In the genomic region with DNA sequence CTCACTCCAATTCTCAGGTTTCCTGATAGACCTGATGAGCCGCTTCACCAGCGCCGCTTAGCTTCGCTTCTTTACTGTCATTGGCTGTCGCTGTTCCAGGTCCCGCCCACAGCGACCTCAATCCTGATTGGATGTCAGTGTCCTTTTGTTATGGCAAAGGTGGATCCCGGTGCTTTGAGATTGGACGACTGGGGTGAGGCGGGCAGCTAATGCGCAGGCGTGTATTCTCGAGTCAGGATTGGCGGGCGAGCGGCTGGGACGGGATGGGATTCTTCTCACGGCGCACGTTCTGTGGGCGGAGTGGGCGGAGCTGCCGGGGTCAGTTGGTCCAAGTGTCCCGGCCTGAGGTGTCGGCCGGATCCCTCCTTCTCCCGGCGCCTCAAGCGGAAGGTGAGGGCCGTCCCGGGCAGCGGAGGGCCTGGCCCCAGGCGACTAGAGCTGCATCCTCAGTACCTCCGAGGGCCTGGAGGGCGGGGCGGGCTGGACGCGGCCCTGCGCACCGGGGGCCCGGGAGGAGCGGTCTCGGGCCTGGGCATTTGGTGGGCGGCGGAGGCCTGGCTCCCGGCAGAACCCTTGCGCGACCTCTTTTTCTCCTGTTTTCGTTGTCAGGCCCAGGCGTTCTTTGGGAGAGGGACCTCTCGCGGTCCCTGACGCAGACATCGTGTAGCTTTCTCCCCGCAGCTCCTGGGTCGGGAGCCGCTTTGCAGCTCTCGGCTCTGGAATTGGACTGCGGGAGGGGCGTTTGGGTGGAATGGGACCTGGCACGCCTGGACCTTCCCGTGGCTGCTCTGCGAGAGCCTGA, we compare ENCODE assay signal across 8 cellular contexts. TPM values are rescaled to one million over a fixed set of nuclear protein-coding genes. Genes with fewer than 3 reads are reported as not detected.
DNase-seq lines count a peak whose midpoint lies in the region; ATAC-seq and TF ChIP-seq lines count a peak whose summit lies in the region.

SCOC (plus strand) TSS at position 319 of the 802 bp plus-strand sequence. CDS start 5,525 bp downstream, outside the sequence.

- H3K27me3 Mint-ChIP-seq in activated T-cell treated with anti-CD3 and anti-CD28 coated beads, Interleukin-2, amount 50 U/mL, for 72 hours (ENCODE audit: low read depth): no peaks in the 10 kb centered on the region

- 1% methylated on average over 18 of the region's 63 CpGs for WGBS in esophagus muscularis mucosa

- intact Hi-C loops in esophagus muscularis mucosa (cut with DNase I): loop anchor here (5.0 to 10.0 kb wide), 2 partner anchors 154 to 761 kb away; partner anchors contain the start of gene RNF150

- no peak for TF ChIP-seq CTCF in esophagus muscularis mucosa (IDR thresholded peaks at IDR 0.05)

- H3K4me3 Mint-ChIP-seq in activated T-cell treated with anti-CD3 and anti-CD28 coated beads, Interleukin-2, amount 50 U/mL, for 72 hours: no peak within 1 kb of the TSS

- peaks cover 45% of the 10 kb centered on the region for H3K4me1 Mint-ChIP-seq in activated T-cell treated with anti-CD3 and anti-CD28 coated beads, Interleukin-2, amount 50 U/mL, for 72 hours (ENCODE audit: low read depth)

- H3K4me3 ChIP-seq in esophagus muscularis mucosa (peak within 1 kb of the TSS; percentile 82 to 97 (median 86)), muscle layer of duodenum (ENCODE audit: low read depth in 1 of 2, low read length in 2 of 2) (peak within 1 kb of the TSS; percentile 85 to 94)

- no peaks in the 10 kb centered on the region for H3K27me3 ChIP-seq in esophagus muscularis mucosa
- no peaks in the 10 kb centered on the region for H3K27me3 ChIP-seq in muscle layer of duodenum (ENCODE audit: low read depth, low read length)

- no peak for TF ChIP-seq EP300 in esophagus muscularis mucosa (IDR thresholded peaks at IDR 0.05)

- H3K4me1 ChIP-seq in esophagus muscularis mucosa (peaks cover 18 to 48% (median 45%) of the 10 kb centered on the region in 4 donors), muscle layer of duodenum (ENCODE audit: control insufficient read depth in 1 of 2, insufficient read depth in 2 of 2, low read length in 2 of 2) (peaks cover 5 to 36% of the 10 kb centered on the region in 2 donors)

- in situ Hi-C loops in KBM-7 (cut with MboI; ENCODE audit: low pct_unique_long_range_greater_than_20kb, low sequenced_read_pairs): loop anchor here (25.0 kb wide), 2 partner anchors 239 to 489 kb away; no protein-coding TSS in a partner anchor

- peak; percentile 93 for DNase-seq in DMS153 treated with DMSO at 0.1 percent for 48 hours (lab: John Stamatoyannopoulos, UW; ENCODE audit: unreplicated experiment)
- peak; percentile 99 for DNase-seq in KBM-7
- peak; percentile 95 to 99 for DNase-seq in activated T-cell treated with anti-CD3 and anti-CD28 coated beads, Interleukin-2, amount 50 U/mL, for 72 hours
- DNase-seq in esophagus muscularis mucosa (ENCODE audit: extremely low spot score): peak; percentile 100
- DNase-seq in stimulated activated CD8-positive, alpha-beta memory T cell treated with anti-CD3 and anti-CD28 coated beads, Interleukin-7, amount 100 ng/mL, for 4 hours (ENCODE audit: low read depth in 2 of 2): peak; percentile 94 to 97

- H3K36me3 ChIP-seq in esophagus muscularis mucosa: no peaks in the 10 kb centered on the region
- no peaks in the 10 kb centered on the region for H3K36me3 ChIP-seq in muscle layer of duodenum (ENCODE audit: control insufficient read depth in 1 of 2, insufficient read depth in 2 of 2, low read length in 2 of 2)

- H3K27ac Mint-ChIP-seq in activated T-cell treated with anti-CD3 and anti-CD28 coated beads, Interleukin-2, amount 50 U/mL, for 72 hours: peak within 1 kb of the TSS; percentile 65

- H3K27ac ChIP-seq in esophagus muscularis mucosa (replicated peaks in 1 of 4): peak within 1 kb of the TSS; percentile 91 to 98 (median 95)
- peak within 1 kb of the TSS; percentile 84 for H3K27ac ChIP-seq in muscle layer of duodenum (ENCODE audit: low read length)

- no peaks in the 10 kb centered on the region for H3K9me3 ChIP-seq in esophagus muscularis mucosa
- H3K9me3 ChIP-seq in muscle layer of duodenum (ENCODE audit: control insufficient read depth in 1 of 2, low read length in 2 of 2): no peaks in the 10 kb centered on the region

- no peaks in the 10 kb centered on the region for H3K9me3 Mint-ChIP-seq in activated T-cell treated with anti-CD3 and anti-CD28 coated beads, Interleukin-2, amount 50 U/mL, for 72 hours

- no peak for TF ChIP-seq POLR2A in esophagus muscularis mucosa (IDR thresholded peaks at IDR 0.05; ENCODE audit: low read depth)

- no peaks in the 10 kb centered on the region for H3K36me3 Mint-ChIP-seq in activated T-cell treated with anti-CD3 and anti-CD28 coated beads, Interleukin-2, amount 50 U/mL, for 72 hours (ENCODE audit: insufficient read depth in 2 of 2)

- ATAC-seq in GM21717 (IDR thresholded peaks at IDR 0.05; ENCODE audit: unreplicated experiment): peak; percentile 96
- peak; percentile 93 to 94 for ATAC-seq in activated T-cell treated with anti-CD3 and anti-CD28 coated beads, Interleukin-2, amount 50 U/mL, for 72 hours (replicated peaks in 1 of 2)

TF ChIP-seq in PFSK-1, 5 proteins besides CTCF, POLR2A, EP300 and RAD21:
- TF ChIP-seq SIN3A (IDR thresholded peaks at IDR 0.05; ENCODE audit: borderline replicate concordance, insufficient read depth, low read length) (0 out of 2 replicates have a peak, but pooled peaks have one; percentile 11), TAF1 (IDR thresholded peaks at IDR 0.05; ENCODE audit: borderline replicate concordance, insufficient read depth, low read length) (peak; percentile 85; the same call in 1 of the 2 replicates), FOXP2 (optimal IDR thresholded peaks at IDR 0.05; ENCODE audit: borderline replicate concordance, extremely low read depth, extremely low read length, insufficient read depth) (no peak), POLR2AphosphoS5 (IDR thresholded peaks at IDR 0.05; ENCODE audit: low read depth, low read length) (0 out of 2 replicates have a peak, but pooled peaks have one; percentile 51)
- TF ChIP-seq, protein P1, sequence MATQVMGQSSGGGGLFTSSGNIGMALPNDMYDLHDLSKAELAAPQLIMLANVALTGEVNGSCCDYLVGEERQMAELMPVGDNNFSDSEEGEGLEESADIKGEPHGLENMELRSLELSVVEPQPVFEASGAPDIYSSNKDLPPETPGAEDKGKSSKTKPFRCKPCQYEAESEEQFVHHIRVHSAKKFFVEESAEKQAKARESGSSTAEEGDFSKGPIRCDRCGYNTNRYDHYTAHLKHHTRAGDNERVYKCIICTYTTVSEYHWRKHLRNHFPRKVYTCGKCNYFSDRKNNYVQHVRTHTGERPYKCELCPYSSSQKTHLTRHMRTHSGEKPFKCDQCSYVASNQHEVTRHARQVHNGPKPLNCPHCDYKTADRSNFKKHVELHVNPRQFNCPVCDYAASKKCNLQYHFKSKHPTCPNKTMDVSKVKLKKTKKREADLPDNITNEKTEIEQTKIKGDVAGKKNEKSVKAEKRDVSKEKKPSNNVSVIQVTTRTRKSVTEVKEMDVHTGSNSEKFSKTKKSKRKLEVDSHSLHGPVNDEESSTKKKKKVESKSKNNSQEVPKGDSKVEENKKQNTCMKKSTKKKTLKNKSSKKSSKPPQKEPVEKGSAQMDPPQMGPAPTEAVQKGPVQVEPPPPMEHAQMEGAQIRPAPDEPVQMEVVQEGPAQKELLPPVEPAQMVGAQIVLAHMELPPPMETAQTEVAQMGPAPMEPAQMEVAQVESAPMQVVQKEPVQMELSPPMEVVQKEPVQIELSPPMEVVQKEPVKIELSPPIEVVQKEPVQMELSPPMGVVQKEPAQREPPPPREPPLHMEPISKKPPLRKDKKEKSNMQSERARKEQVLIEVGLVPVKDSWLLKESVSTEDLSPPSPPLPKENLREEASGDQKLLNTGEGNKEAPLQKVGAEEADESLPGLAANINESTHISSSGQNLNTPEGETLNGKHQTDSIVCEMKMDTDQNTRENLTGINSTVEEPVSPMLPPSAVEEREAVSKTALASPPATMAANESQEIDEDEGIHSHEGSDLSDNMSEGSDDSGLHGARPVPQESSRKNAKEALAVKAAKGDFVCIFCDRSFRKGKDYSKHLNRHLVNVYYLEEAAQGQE (IDR thresholded peaks at IDR 0.05; ENCODE audit: insufficient read depth in 1 of 2, low read depth in 2 of 2, low read length in 2 of 2): no peak

RNA-seq across cellular contexts. Expression of gene SCOC, which starts in this region (rescaled TPM):
- polyA plus RNA-seq in PFSK-1 (2012; ENCODE audit: insufficient read length, low read depth): 11.1 TPM
- 10 to 100 TPM; 31.6 to 32.6 TPM for total RNA-seq in activated T-cell treated with anti-CD3 and anti-CD28 coated beads, Interleukin-2, amount 50 U/mL, for 72 hours
- 10 to 100 TPM; 39.8 to 64.4 (median 55.0) TPM for total RNA-seq in esophagus muscularis mucosa

Comparison
In these comparisons a context has a peak if more than half of its experiments do, and no peak if none do; other contexts are left out.
1. Peak in every context shown above with its lines: DNase-seq, ATAC-seq, H3K4me3 ChIP-seq and H3K27ac ChIP-seq.